Comparison of ENCODE assay signal across 10 cellular contexts in the genomic region with DNA sequence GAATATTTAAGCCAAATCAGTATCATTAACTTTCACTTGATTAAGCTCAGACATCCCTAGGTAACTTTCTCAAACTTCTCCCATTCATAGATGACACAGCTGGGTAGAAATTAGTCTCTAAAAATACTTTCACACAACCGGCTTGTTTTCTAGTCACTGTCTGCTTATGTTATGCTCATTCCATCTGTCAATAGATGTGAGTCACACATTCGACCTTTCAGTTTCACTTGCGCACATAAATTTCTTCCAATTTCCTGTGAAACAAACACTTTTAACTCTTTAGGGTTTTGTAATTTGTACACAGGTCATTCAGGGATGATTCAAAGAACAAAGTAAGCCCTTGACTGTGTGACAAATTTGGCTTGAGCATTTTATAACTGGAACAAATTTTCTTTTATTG.
DNase-seq lines count a peak whose midpoint lies in the region; ATAC-seq, FAIRE-seq and TF ChIP-seq lines count a peak whose summit lies in the region.
"Had no signal": no experiment of that assay in that cellular context is flagged by ENCODE, and none has a peak within 500 bp of the region (broad histone marks: within the 10 kb centered on the region; RNA-seq: fewer than 3 reads in every experiment).

No MANE protein-coding gene starts in this region.

- DNase-seq in GM12892 (ENCODE audit: insufficient read length): no peak
- DNase-seq in GM23248: peak; percentile 77
- peak; percentile 18 for DNase-seq in HTR-8/SVneo (ENCODE audit: insufficient read length, low spot score)
- DNase-seq in foreskin melanocyte: peak; percentile 80
- DNase-seq in T1000 (lab: John Stamatoyannopoulos, UW): no peak
- DNase-seq in type B pancreatic cell (ENCODE audit: extremely low spot score, unreplicated experiment): no peak
- no peak for DNase-seq in NCI-H1436 (lab: John Stamatoyannopoulos, UW)
- DNase-seq: stimulated activated naive CD8-positive, alpha-beta T cell treated with anti-CD3 and anti-CD28 coated beads, Interleukin-15, amount 100 ng/mL, for 72 hours had no signal

- H3K27me3 Mint-ChIP-seq in type B pancreatic cell: no peaks in the 10 kb centered on the region
- H3K27me3 Mint-ChIP-seq: activated naive CD8-positive, alpha-beta T cell; stimulated activated naive CD8-positive, alpha-beta T cell treated with anti-CD3 and anti-CD28 coated beads, Interleukin-15, amount 100 ng/mL, for 72 hours had no signal

- H4K20me1 ChIP-seq in GM23248 (ENCODE audit: insufficient read depth): no peaks in the 10 kb centered on the region

- no peaks in the 10 kb centered on the region for H3K36me3 Mint-ChIP-seq in type B pancreatic cell
- H3K36me3 Mint-ChIP-seq: activated naive CD8-positive, alpha-beta T cell had no signal

- H3K27ac Mint-ChIP-seq in type B pancreatic cell: no peak overlapping the region
- H3K27ac Mint-ChIP-seq: activated naive CD8-positive, alpha-beta T cell; stimulated activated naive CD8-positive, alpha-beta T cell treated with anti-CD3 and anti-CD28 coated beads, Interleukin-15, amount 100 ng/mL, for 72 hours had no signal

- peak overlapping the region; percentile 43 for H3K4me2 ChIP-seq in GM23248 (ENCODE audit: unreplicated experiment)

- H3K9me3 Mint-ChIP-seq in type B pancreatic cell: no peaks in the 10 kb centered on the region

- H3K9me2 ChIP-seq in GM23248 (ENCODE audit: insufficient read depth): no peaks in the 10 kb centered on the region

- H3K4me3 ChIP-seq in GM23248: 0 out of 2 replicates have a peak overlapping the region, but pooled peaks have one; percentile 7
- no peak overlapping the region for H3K4me3 ChIP-seq in gastroesophageal sphincter

- H3F3A ChIP-seq in GM23248 (ENCODE audit: insufficient read depth): peaks cover 16% of the 10 kb centered on the region; the same call in 1 of the 2 replicates

- no peak for TF ChIP-seq EP300 in gastroesophageal sphincter (IDR thresholded peaks at IDR 0.05)

- no peaks in the 10 kb centered on the region for H3K36me3 ChIP-seq in GM23248 (ENCODE audit: low read depth)
- no peaks in the 10 kb centered on the region for H3K36me3 ChIP-seq in gastroesophageal sphincter

- WGBS in GM23248 (ENCODE audit: low coverage in 1 of 2, low lambda C conversion rate in 2 of 2, missing lambda C conversion rate in 2 of 2), 2 experiments: 0 to 1% methylated on average over 3 of the region's 3 CpGs
- WGBS in gastroesophageal sphincter (ENCODE audit: low coverage in 1 of 2), 2 donors: 12 to 21% methylated on average over 3 of the region's 3 CpGs

- no peaks in the 10 kb centered on the region for H3K4me1 Mint-ChIP-seq in type B pancreatic cell (ENCODE audit: unreplicated experiment)
- H3K4me1 Mint-ChIP-seq: stimulated activated naive CD8-positive, alpha-beta T cell treated with anti-CD3 and anti-CD28 coated beads, Interleukin-15, amount 100 ng/mL, for 72 hours had no signal

- H3K4me1 ChIP-seq in GM23248 (ENCODE audit: insufficient read depth) (peaks cover 25% of the 10 kb centered on the region), gastroesophageal sphincter (no peaks in the 10 kb centered on the region)

- TF ChIP-seq POLR2A in GM12892 (IDR thresholded peaks at IDR 0.05; ENCODE audit: low read depth, low read length) (no peak), gastroesophageal sphincter (IDR thresholded peaks at IDR 0.05) (no peak)

- no peaks in the 10 kb centered on the region for H3K79me2 ChIP-seq in GM23248 (ENCODE audit: insufficient read depth)

- H3K27ac ChIP-seq in GM23248: peak overlapping the region; percentile 59
- H3K27ac ChIP-seq in gastroesophageal sphincter: no peak overlapping the region

- FAIRE-seq in GM12892 (lab: Jason Lieb, UNC) (peak; percentile 50), HTR-8/SVneo (lab: Jason Lieb, UNC) (no peak)

- peak overlapping the region; percentile 7; the same call in 1 of the 2 replicates for H3K9ac ChIP-seq in GM23248

- peak overlapping the region; percentile 13 for H2AFZ ChIP-seq in GM23248

- H3K27me3 ChIP-seq in GM23248 (replicated peaks; ENCODE audit: insufficient read depth) (no peaks in the 10 kb centered on the region), gastroesophageal sphincter (no peaks in the 10 kb centered on the region)

- H3K9me3 ChIP-seq in GM23248 (ENCODE audit: low read depth) (no peaks in the 10 kb centered on the region), gastroesophageal sphincter (no peaks in the 10 kb centered on the region)

- no peak overlapping the region for H3K4me3 Mint-ChIP-seq in type B pancreatic cell
- H3K4me3 Mint-ChIP-seq: activated naive CD8-positive, alpha-beta T cell; stimulated activated naive CD8-positive, alpha-beta T cell treated with anti-CD3 and anti-CD28 coated beads, Interleukin-15, amount 100 ng/mL, for 72 hours had no signal

- in situ Hi-C loops in GM23248 (cut with MboI): no loop called here

- ATAC-seq in gastroesophageal sphincter: no peak
- ATAC-seq: stimulated activated naive CD8-positive, alpha-beta T cell treated with anti-CD3 and anti-CD28 coated beads, Interleukin-15, amount 100 ng/mL, for 72 hours had no signal

- TF ChIP-seq CTCF in gastroesophageal sphincter (IDR thresholded peaks at IDR 0.05) (no peak), type B pancreatic cell (conservative IDR thresholded peaks at IDR 0.05) (no peak)

Comparison
In these comparisons a context has a peak if more than half of its experiments do, and no peak if none do; other contexts are left out.
1. DNase-seq: peak in GM23248 (single experiment), HTR-8/SVneo (single experiment) and foreskin melanocyte (single experiment); none in GM12892 (single experiment), T1000 (single experiment), type B pancreatic cell (single experiment) and NCI-H1436 (single experiment).